Comparison of ENCODE assay signal across 14 cellular contexts in genomic region chr1:166874464-166874863, GRCh38. TPM values are rescaled to one million over a fixed set of nuclear protein-coding genes. Genes with fewer than 3 reads are reported as not detected.
DNase-seq lines count a peak whose midpoint lies in the region; ATAC-seq and TF ChIP-seq lines count a peak whose summit lies in the region.
"Had no signal": no experiment of that assay in that cellular context is flagged by ENCODE, and none has a peak within 500 bp of the region (broad histone marks: within the 10 kb centered on the region; RNA-seq: fewer than 3 reads in every experiment).

No MANE protein-coding gene starts in this region.

- no TSS peak for BruUV-seq in mammary epithelial cell (replicated peaks; lab: Mats Ljungman, UMichigan)

- H2AFZ ChIP-seq in mammary epithelial cell (ENCODE audit: low read depth, low read length) (no peak overlapping the region), neuronal stem cell (ENCODE audit: low read length) (no peak overlapping the region)

- no peak overlapping the region for H2BK15ac ChIP-seq in neuronal stem cell (ENCODE audit: low read length)

- H3K4me3 ChIP-seq in mammary epithelial cell (replicated peaks in 1 of 3; ENCODE audit: insufficient read depth in 1 of 3, low read depth in 2 of 3, low read length in 3 of 3) (no peak overlapping the region), neuronal stem cell (ENCODE audit: low read length in 2 of 2) (no peak overlapping the region)
- H3K4me3 ChIP-seq: lung had no signal

- H3K9ac ChIP-seq in mammary epithelial cell (ENCODE audit: insufficient read depth, low read length), result no peak overlapping the region
- no peak overlapping the region for H3K9ac ChIP-seq in neuronal stem cell (ENCODE audit: low read depth, low read length, poor library complexity)

- TF ChIP-seq CTCF in mammary epithelial cell (conservative IDR thresholded peaks at IDR 0.05 in 1 of 2, IDR thresholded peaks at IDR 0.05 in 1 of 2; ENCODE audit: extremely low read depth in 1 of 2, insufficient read depth in 1 of 2, low read depth in 1 of 2, low read length in 2 of 2) (no peak), progenitor cell of endocrine pancreas (IDR thresholded peaks at IDR 0.05; ENCODE audit: unreplicated experiment) (no peak), foreskin keratinocyte (conservative IDR thresholded peaks at IDR 0.05) (no peak)

- H3K27me3 ChIP-seq in mammary epithelial cell (ENCODE audit: insufficient read depth, low read length) (no peaks in the 10 kb centered on the region), foreskin keratinocyte (no peaks in the 10 kb centered on the region), neuronal stem cell (ENCODE audit: control insufficient read depth in 3 of 3, insufficient read depth in 3 of 3, low read depth in 1 of 3, low read length in 3 of 3) (no peaks in the 10 kb centered on the region)
- H3K27me3 ChIP-seq: dorsolateral prefrontal cortex had no signal

- H3K27ac ChIP-seq in mammary epithelial cell (ENCODE audit: insufficient read depth, low read depth, low read length) (no peak overlapping the region), foreskin keratinocyte (no peak overlapping the region), neuronal stem cell (replicated peaks; ENCODE audit: low read length) (no peak overlapping the region)
- H3K27ac ChIP-seq: GM23248 had no signal

- peaks cover 4% of the 10 kb centered on the region for H3K9me3 Mint-ChIP-seq in activated T-cell treated with anti-CD3 and anti-CD28 coated beads, Interleukin-2, amount 50 U/mL, for 24 hours
- H3K9me3 Mint-ChIP-seq in progenitor cell of endocrine pancreas (ENCODE audit: low read depth), result no peaks in the 10 kb centered on the region

- no peak overlapping the region for H4K91ac ChIP-seq in neuronal stem cell (ENCODE audit: low read depth, low read length, poor library complexity)

- H3K4me1 ChIP-seq in mammary epithelial cell (ENCODE audit: insufficient read depth, low read length), result peaks cover 13% of the 10 kb centered on the region
- H3K4me1 ChIP-seq in foreskin keratinocyte, result peaks cover 8% of the 10 kb centered on the region
- H3K4me1 ChIP-seq in neuronal stem cell (ENCODE audit: control insufficient read depth in 2 of 2, insufficient read depth in 1 of 2, low read depth in 1 of 2, low read length in 2 of 2), result peaks cover 9% of the 10 kb centered on the region in 2 donors

- no peaks in the 10 kb centered on the region for H3K9me3 ChIP-seq in mammary epithelial cell (replicated peaks; ENCODE audit: insufficient read depth, low read length)
- H3K9me3 ChIP-seq in neuronal stem cell (replicated peaks in 1 of 2; ENCODE audit: control insufficient read depth in 2 of 2, insufficient read depth in 1 of 2, low read depth in 1 of 2, low read length in 2 of 2), result peaks cover 0 to 3% of the 10 kb centered on the region in 2 donors

- peaks cover 38% of the 10 kb centered on the region for H3K36me3 Mint-ChIP-seq in activated T-cell treated with anti-CD3 and anti-CD28 coated beads, Interleukin-2, amount 50 U/mL, for 24 hours (ENCODE audit: low read depth)
- H3K36me3 Mint-ChIP-seq in progenitor cell of endocrine pancreas (ENCODE audit: insufficient read depth), result peaks cover 5% of the 10 kb centered on the region

- H3K14ac ChIP-seq in neuronal stem cell (ENCODE audit: low read length), result no peak overlapping the region

- peak overlapping the region; percentile 50 for H3K4me3 Mint-ChIP-seq in activated T-cell treated with anti-CD3 and anti-CD28 coated beads, Interleukin-2, amount 50 U/mL, for 24 hours
- H3K4me3 Mint-ChIP-seq in progenitor cell of endocrine pancreas (ENCODE audit: low read depth), result peak overlapping the region; percentile 38

- intact Hi-C loops in mammary epithelial cell (cut with micrococcal nuclease), result no loop called here

- H3K23ac ChIP-seq in neuronal stem cell (ENCODE audit: low read depth, low read length, poor library complexity), result no peak overlapping the region

- H3K27ac Mint-ChIP-seq in activated T-cell treated with anti-CD3 and anti-CD28 coated beads, Interleukin-2, amount 50 U/mL, for 24 hours, result no peak overlapping the region
- no peak overlapping the region for H3K27ac Mint-ChIP-seq in progenitor cell of endocrine pancreas

- no peak overlapping the region for H2BK12ac ChIP-seq in neuronal stem cell (ENCODE audit: low read length)

- no peak overlapping the region for H2BK5ac ChIP-seq in neuronal stem cell (ENCODE audit: low read length)

- in situ Hi-C loops in mammary epithelial cell (cut with MboI; ENCODE audit: low sequenced_read_pairs in 2 of 2), result no loop called here

- H3K79me2 ChIP-seq in mammary epithelial cell (ENCODE audit: insufficient read depth, low read length), result peaks cover 60% of the 10 kb centered on the region

- DNase-seq in activated T-cell treated with anti-CD3 and anti-CD28 coated beads, Interleukin-2, amount 50 U/mL, for 24 hours, result no peak
- DNase-seq in activated T-cell treated with anti-CD3 and anti-CD28 coated beads, Interleukin-2, amount 50 U/mL, for 48 hours, result no peak
- peak; percentile 13 for DNase-seq in NCI-H69 (lab: John Stamatoyannopoulos, UW)
- no peak for DNase-seq in mammary epithelial cell
- DNase-seq in progenitor cell of endocrine pancreas (ENCODE audit: low spot score, unreplicated experiment), result no peak
- DNase-seq in foreskin keratinocyte, result no peak
- no peak for DNase-seq in neuronal stem cell (ENCODE audit: low spot score)
- DNase-seq: dorsolateral prefrontal cortex, GM23248, NCI-H2227 treated with DMSO at 0.1 percent for 48 hours, Right ventricle myocardium superior had no signal

- H4K8ac ChIP-seq in neuronal stem cell (ENCODE audit: low read depth, low read length), result no peak overlapping the region

- CTCF ChIA-PET in mammary epithelial cell (lab: Charles Lee; ENCODE audit: low non-redundant PET), result no interaction called here

- no peak for ATAC-seq in foreskin keratinocyte
- ATAC-seq in HG03175 (IDR thresholded peaks at IDR 0.05; ENCODE audit: unreplicated experiment), result no peak
- ATAC-seq: activated CD4-positive, CD25-positive, alpha-beta regulatory T cell treated with anti-CD3 and anti-CD28 coated beads, Interleukin-2, amount 50 U/mL, for 24 hours had no signal

- H3K79me1 ChIP-seq in neuronal stem cell (ENCODE audit: low read depth, low read length), result peaks cover 6% of the 10 kb centered on the region

- H3K36me3 ChIP-seq in mammary epithelial cell (ENCODE audit: insufficient read depth, low read length) (no peaks in the 10 kb centered on the region), neuronal stem cell (replicated peaks in 1 of 2; ENCODE audit: control insufficient read depth in 2 of 2, insufficient read depth in 2 of 2, low read length in 2 of 2) (peaks cover 0 to 30% of the 10 kb centered on the region in 2 donors)

- H3K4me2 ChIP-seq in mammary epithelial cell (ENCODE audit: insufficient read depth, low read depth, low read length), result peak overlapping the region; percentile 89
- H3K4me2 ChIP-seq in neuronal stem cell (ENCODE audit: insufficient read depth, low read length, poor library complexity, severe bottlenecking), result no peak overlapping the region

- no peak overlapping the region for H3K18ac ChIP-seq in neuronal stem cell (ENCODE audit: low read length)

- H2AK5ac ChIP-seq in neuronal stem cell (ENCODE audit: low read depth, low read length), result no peak overlapping the region

- WGBS in mammary epithelial cell (ENCODE audit: low coverage, missing lambda C conversion rate), result 98% methylated on average over 8 of the region's 8 CpGs
- no CpG with 5 or more reads among the region's 8 CpGs for WGBS in neuronal stem cell (ENCODE audit: extremely low coverage in 2 of 2, insufficient read length in 2 of 2, insufficient replicate concordance in 1 of 2), 2 donors

- H4K20me1 ChIP-seq in mammary epithelial cell (ENCODE audit: insufficient read depth, low read length), result no peaks in the 10 kb centered on the region

- H3K4me1 Mint-ChIP-seq in activated T-cell treated with anti-CD3 and anti-CD28 coated beads, Interleukin-2, amount 50 U/mL, for 24 hours (ENCODE audit: low read depth), result peaks cover 64% of the 10 kb centered on the region
- peaks cover 37% of the 10 kb centered on the region for H3K4me1 Mint-ChIP-seq in progenitor cell of endocrine pancreas (ENCODE audit: low read depth)

- H3K4ac ChIP-seq in neuronal stem cell (ENCODE audit: low read length), result no peak overlapping the region

- dilution Hi-C loops in mammary epithelial cell (cut with HindIII; ENCODE audit: low sequenced_read_pairs), result no loop called here

- no peak overlapping the region for H2BK120ac ChIP-seq in neuronal stem cell (ENCODE audit: low read depth, low read length)

- no peaks in the 10 kb centered on the region for H3K27me3 Mint-ChIP-seq in activated T-cell treated with anti-CD3 and anti-CD28 coated beads, Interleukin-2, amount 50 U/mL, for 24 hours
- H3K27me3 Mint-ChIP-seq in progenitor cell of endocrine pancreas, result peaks cover 4% of the 10 kb centered on the region

RNA-seq across cellular contexts. Expression of gene TADA1, which starts 1.6 kb away (rescaled TPM):
- 10 to 100 TPM in 1 of 2 donors, 1 to 10 TPM in 1; 8.6 to 13.5 TPM for total RNA-seq in mammary epithelial cell
- polyA plus RNA-seq in mammary epithelial cell, result 9.7 TPM
- 8.5 TPM for polyA minus RNA-seq in mammary epithelial cell
- total RNA-seq in progenitor cell of endocrine pancreas, result 18.0 and 21.5 TPM in 2 replicates
- 12.6 and 12.8 TPM in 2 replicates for total RNA-seq in foreskin keratinocyte
- polyA plus RNA-seq in foreskin keratinocyte, result 5.9 and 6.8 TPM in 2 replicates
- polyA plus RNA-seq in neuronal stem cell (2013, experiment 1 of 2), result 29.5 TPM
- 29.3 TPM for polyA plus RNA-seq in neuronal stem cell (2013, experiment 2 of 2)

RNA-seq across cellular contexts. Expression of gene POGK, which starts 35.2 kb away (rescaled TPM):
- total RNA-seq in mammary epithelial cell (10 to 100 TPM; 28.7 to 36.2 TPM), progenitor cell of endocrine pancreas (49.9 and 53.6 TPM in 2 replicates), foreskin keratinocyte (33.0 and 35.4 TPM in 2 replicates)
- polyA plus RNA-seq in mammary epithelial cell (14.4 TPM), foreskin keratinocyte (12.3 and 13.6 TPM in 2 replicates)
- polyA minus RNA-seq in mammary epithelial cell, result 35.9 TPM
- 31.1 TPM for polyA plus RNA-seq in neuronal stem cell (2013, experiment 1 of 2)
- polyA plus RNA-seq in neuronal stem cell (2013, experiment 2 of 2), result 31.9 TPM
